ENCODE assay signal across 8 cellular contexts in the genomic region with DNA sequence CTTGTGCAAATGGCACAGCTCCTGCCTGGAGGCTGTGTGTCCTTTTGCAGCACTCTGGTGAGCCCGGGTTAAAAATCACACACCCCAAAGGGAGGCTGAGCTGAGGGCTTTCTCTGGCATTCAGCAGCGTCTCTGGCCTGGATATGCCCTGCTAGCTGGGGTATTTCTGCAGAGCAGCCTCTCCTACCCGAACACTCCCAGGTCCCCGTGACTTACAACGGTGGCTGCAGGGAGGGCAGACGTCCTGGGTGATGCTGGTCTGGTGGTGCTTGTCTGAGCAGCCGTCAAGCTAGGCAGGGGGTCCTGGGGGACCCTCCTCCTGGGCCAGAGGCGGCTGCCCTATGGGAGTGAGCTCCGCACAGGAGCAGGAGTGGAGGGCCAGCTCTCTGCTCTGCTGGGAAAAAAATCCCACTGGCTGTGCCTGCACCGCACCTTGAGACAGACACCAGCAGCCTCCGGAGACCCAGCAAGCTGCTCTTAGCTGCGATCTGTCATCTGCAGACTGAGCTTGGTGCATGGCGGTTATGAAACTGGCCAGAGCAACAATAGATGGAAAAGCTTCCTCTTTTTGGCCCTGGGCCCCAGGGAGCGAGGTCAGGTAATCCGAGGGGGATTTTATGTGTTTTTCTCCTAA. TPM values are rescaled to one million over a fixed set of nuclear protein-coding genes. Genes with fewer than 3 reads are reported as not detected.
DNase-seq lines count a peak whose midpoint lies in the region; ATAC-seq, FAIRE-seq and TF ChIP-seq lines count a peak whose summit lies in the region.

No MANE protein-coding gene starts in this region.

- H3K27me3 Mint-ChIP-seq in activated naive CD8-positive, alpha-beta T cell treated with anti-CD3 and anti-CD28 coated beads, Interleukin-2, amount 10 ng/mL, durations not matched to agents 7 days and 5 days, result no peaks in the 10 kb centered on the region

- peak; percentile 33 for DNase-seq in activated naive CD8-positive, alpha-beta T cell treated with anti-CD3 and anti-CD28 coated beads, Interleukin-2, amount 10 ng/mL, durations not matched to agents 7 days and 5 days
- DNase-seq in small intestine, result no peak
- no peak for DNase-seq in frontal cortex (ENCODE audit: low spot score in 2 of 2)
- DNase-seq in mucosa of gallbladder (ENCODE audit: low spot score), result no peak
- DNase-seq in thyroid gland, result no peak

- peak overlapping the region; percentile 78 for H3K27ac Mint-ChIP-seq in activated naive CD8-positive, alpha-beta T cell treated with anti-CD3 and anti-CD28 coated beads, Interleukin-2, amount 10 ng/mL, durations not matched to agents 7 days and 5 days

- peaks cover 8% of the 10 kb centered on the region; the same call in 1 of the 2 replicates for H3K4me1 ChIP-seq in HUES6 (ENCODE audit: control insufficient read depth, insufficient read depth, low read length)
- H3K4me1 ChIP-seq in small intestine (ENCODE audit: control insufficient read depth in 2 of 2, insufficient read depth in 1 of 2, low read depth in 1 of 2, low read length in 1 of 2), result no peaks in the 10 kb centered on the region
- H3K4me1 ChIP-seq in thyroid gland, result peaks cover 0 to 4% of the 10 kb centered on the region in 2 donors

- no peak overlapping the region for H3K27ac ChIP-seq in HUES6 (ENCODE audit: low read depth, low read length)
- peak overlapping the region; percentile 24 to 32 for H3K27ac ChIP-seq in small intestine (ENCODE audit: low read depth in 1 of 2, low read length in 1 of 2)
- H3K27ac ChIP-seq in thyroid gland, result no peak overlapping the region

- ATAC-seq in GM18502 (IDR thresholded peaks at IDR 0.05; ENCODE audit: poor library complexity, unreplicated experiment), result peak; percentile 70
- ATAC-seq in GM21528 (IDR thresholded peaks at IDR 0.05; ENCODE audit: low FRiP score, unreplicated experiment), result peak; percentile 56
- ATAC-seq in activated naive CD8-positive, alpha-beta T cell treated with anti-CD3 and anti-CD28 coated beads, Interleukin-2, amount 10 ng/mL, durations not matched to agents 7 days and 5 days (ENCODE audit: low read depth), result no peak

- peaks cover 21% of the 10 kb centered on the region for H3K4me1 Mint-ChIP-seq in activated naive CD8-positive, alpha-beta T cell treated with anti-CD3 and anti-CD28 coated beads, Interleukin-2, amount 10 ng/mL, durations not matched to agents 7 days and 5 days

- no peak for TF ChIP-seq POLR2A in thyroid gland (IDR thresholded peaks at IDR 0.05)

- no peak overlapping the region for H3K9ac ChIP-seq in HUES6 (ENCODE audit: low read length)

- no peak for FAIRE-seq in small intestine (lab: Jason Lieb, UNC)
- no peak for FAIRE-seq in frontal cortex (lab: Jason Lieb, UNC)

- WGBS in small intestine, 3 donors, result 29 to 38% (median 32%) methylated on average over 15 of the region's 15 CpGs
- WGBS in thyroid gland, 2 donors, result 23 to 26% methylated on average over 8 to 11 of the region's 15 CpGs

- H3K9me3 Mint-ChIP-seq in activated naive CD8-positive, alpha-beta T cell treated with anti-CD3 and anti-CD28 coated beads, Interleukin-2, amount 10 ng/mL, durations not matched to agents 7 days and 5 days, result peaks cover 4% of the 10 kb centered on the region

- no peak overlapping the region for H3K4me3 Mint-ChIP-seq in activated naive CD8-positive, alpha-beta T cell treated with anti-CD3 and anti-CD28 coated beads, Interleukin-2, amount 10 ng/mL, durations not matched to agents 7 days and 5 days

- intact Hi-C loops in thyroid gland (cut with DNase I), result no loop called here

- TF ChIP-seq CTCF in thyroid gland (IDR thresholded peaks at IDR 0.05), result no peak

- H3K36me3 ChIP-seq in HUES6 (ENCODE audit: control insufficient read depth, insufficient read depth, low read length), result no peaks in the 10 kb centered on the region
- H3K36me3 ChIP-seq in small intestine (ENCODE audit: control insufficient read depth in 2 of 2, insufficient read depth in 2 of 2, low read length in 2 of 2), result no peaks in the 10 kb centered on the region
- no peaks in the 10 kb centered on the region for H3K36me3 ChIP-seq in thyroid gland

- peaks cover 23% of the 10 kb centered on the region for H3K36me3 Mint-ChIP-seq in activated naive CD8-positive, alpha-beta T cell treated with anti-CD3 and anti-CD28 coated beads, Interleukin-2, amount 10 ng/mL, durations not matched to agents 7 days and 5 days

- H3K27me3 ChIP-seq in HUES6 (ENCODE audit: control insufficient read depth, insufficient read depth, low read length), result peaks cover 6% of the 10 kb centered on the region; the same call in 1 of the 2 replicates
- no peaks in the 10 kb centered on the region for H3K27me3 ChIP-seq in small intestine (ENCODE audit: control insufficient read depth in 2 of 2, insufficient read depth in 2 of 2, low read length in 2 of 2)
- no peaks in the 10 kb centered on the region for H3K27me3 ChIP-seq in thyroid gland

- H3K9me3 ChIP-seq in HUES6 (ENCODE audit: control insufficient read depth, insufficient read depth, low read depth, low read length) (0 out of 2 replicates have a peak, but pooled peaks cover 4% of the 10 kb centered on the region), small intestine (ENCODE audit: control insufficient read depth, low read depth) (no peaks in the 10 kb centered on the region), thyroid gland (no peaks in the 10 kb centered on the region)

- POLR2A ChIA-PET in activated naive CD8-positive, alpha-beta T cell treated with anti-CD3 and anti-CD28 coated beads, Interleukin-2, amount 10 ng/mL, durations not matched to agents 7 days and 5 days (lab: Charles Lee), result no interaction called here

- peak overlapping the region; percentile 39 for H3K4me3 ChIP-seq in HUES6 (ENCODE audit: low read depth, low read length)
- H3K4me3 ChIP-seq in small intestine (ENCODE audit: low read depth in 1 of 2, low read length in 2 of 2), result no peak overlapping the region
- H3K4me3 ChIP-seq in thyroid gland (replicated peaks in 1 of 3), result no peak overlapping the region

RNA-seq across cellular contexts. Expression of gene ASMTL, which starts 41.3 kb away (rescaled TPM):
- total RNA-seq in activated naive CD8-positive, alpha-beta T cell treated with anti-CD3 and anti-CD28 coated beads, Interleukin-2, amount 10 ng/mL, durations not matched to agents 7 days and 5 days, result 10 to 100 TPM; 39.4 to 42.2 TPM
- polyA plus RNA-seq in small intestine, result 10 to 100 TPM; 10.1 to 22.1 (median 12.4) TPM
- total RNA-seq in frontal cortex (10.6 TPM), mucosa of gallbladder (29.7 TPM), thyroid gland (10 to 100 TPM; 29.7 to 56.1 (median 42.4) TPM)

RNA-seq across cellular contexts. Expression of gene P2RY8, which starts 43.0 kb away (rescaled TPM):
- total RNA-seq in activated naive CD8-positive, alpha-beta T cell treated with anti-CD3 and anti-CD28 coated beads, Interleukin-2, amount 10 ng/mL, durations not matched to agents 7 days and 5 days, result 10 to 100 TPM; 87.6 to 92.4 TPM
- polyA plus RNA-seq in small intestine, result 1 to 10 TPM in 1 of 3 donors, under 1 TPM in 2; 0.22 to 2.1 (median 0.81) TPM
- under 0.01 TPM for total RNA-seq in frontal cortex
- 2.3 TPM for total RNA-seq in mucosa of gallbladder
- 10 to 100 TPM in 1 of 4 donors, 1 to 10 TPM in 3; 2.4 to 11.9 (median 3.0) TPM for total RNA-seq in thyroid gland

Comparison
In these comparisons a context has a peak if more than half of its experiments do, and no peak if none do; other contexts are left out.
1. H3K27ac ChIP-seq: peak in small intestine (2 of 2); none in HUES6 (single experiment) and thyroid gland (0 of 3).
2. RNA of gene P2RY8, which starts 43.0 kb away (total RNA-seq): 87.6 to 92.4 TPM in activated naive CD8-positive, alpha-beta T cell treated with anti-CD3 and anti-CD28 coated beads, Interleukin-2, amount 10 ng/mL, durations not matched to agents 7 days and 5 days; 2.4 to 11.9 TPM in thyroid gland, 2.3 TPM in mucosa of gallbladder (single experiment) and under 0.01 TPM in frontal cortex (single experiment); every median in the first group is over 4 times any median in the second.